Comparison of ENCODE assay signal across 8 cellular contexts in genomic region chr2:207529330-207530159, GRCh38. TPM values are rescaled to one million over a fixed set of nuclear protein-coding genes. Genes with fewer than 3 reads are reported as not detected.
DNase-seq lines count a peak whose midpoint lies in the region; ATAC-seq and TF ChIP-seq lines count a peak whose summit lies in the region.

Gene CREB1 (plus strand): TSS chr2:207529962. CDS start chr2:207555636, 25,674 bp downstream.

- under 1% methylated on average over 92 of the region's 92 CpGs for WGBS in liver

- H3K9me3 ChIP-seq in liver (ENCODE audit: control insufficient read depth in 4 of 4, low read length in 3 of 4) = no peaks in the 10 kb centered on the region

- peaks cover 8 to 30% (median 22%) of the 10 kb centered on the region in 4 donors for H3K4me1 ChIP-seq in liver (ENCODE audit: control insufficient read depth in 4 of 4, insufficient read depth in 4 of 4, low read length in 3 of 4)

- ATAC-seq in GM19395 (IDR thresholded peaks at IDR 0.05; ENCODE audit: unreplicated experiment) (peak; percentile 84), HG03565 (IDR thresholded peaks at IDR 0.05; ENCODE audit: unreplicated experiment) (peak; percentile 73)

- DNase-seq in NCI-H774 (lab: John Stamatoyannopoulos, UW) (peak; percentile 94), dermis blood vessel endothelial cell (peak; percentile 99)
- peak; percentile 99 to 100 for DNase-seq in activated CD4-positive, alpha-beta T cell treated with anti-CD3 and anti-CD28 coated beads, Interleukin-2, amount 50 U/mL, for 4 hours
- peak; percentile 100 for DNase-seq in stimulated activated CD4-positive, alpha-beta T cell treated with anti-CD3 and anti-CD28 coated beads, Interleukin-4, amount 100 ng/mL, for 24 hours

- TF ChIP-seq CTCF in C4-2B (conservative IDR thresholded peaks at IDR 0.05) (no peak; the same call in 1 of the 2 replicates), liver (IDR thresholded peaks at IDR 0.05; ENCODE audit: low read depth, low read length, missing input control) (no peak)

- H3K36me3 ChIP-seq in liver (ENCODE audit: control insufficient read depth in 4 of 4, insufficient read depth in 3 of 4, low read depth in 1 of 4, low read length in 3 of 4) = no peaks in the 10 kb centered on the region

- H3K4me3 ChIP-seq in liver (ENCODE audit: low read depth in 1 of 3, low read length in 3 of 3) = peak within 1 kb of the TSS; percentile 88 to 99 (median 95)

- peak within 1 kb of the TSS; percentile 95 to 97 for H3K9ac ChIP-seq in liver (ENCODE audit: low read depth in 1 of 2, low read length in 2 of 2)

- H3K27ac ChIP-seq in C4-2B (peak within 1 kb of the TSS; percentile 93), liver (ENCODE audit: low read depth in 1 of 2, low read length in 2 of 2) (peak within 1 kb of the TSS; percentile 91 to 95)

- TF ChIP-seq RAD21 in liver (IDR thresholded peaks at IDR 0.05) = peak in 1 of 2 donors; percentile 8

- H3K27me3 ChIP-seq in liver (ENCODE audit: control insufficient read depth in 4 of 4, insufficient read depth in 4 of 4, low read length in 3 of 4) = no peaks in the 10 kb centered on the region

TF ChIP-seq in liver, 16 proteins besides CTCF, POLR2A, EP300 and RAD21:
- no peak for TF ChIP-seq RXRA (IDR thresholded peaks at IDR 0.05)
- TF ChIP-seq TAF1 (conservative IDR thresholded peaks at IDR 0.05) = peak; percentile 75
- TF ChIP-seq ATF3 (IDR thresholded peaks at IDR 0.05) = no peak
- TF ChIP-seq GABPA (IDR thresholded peaks at IDR 0.05 in 1 of 2, conservative IDR thresholded peaks at IDR 0.05 in 1 of 2) = peak; percentile 19 to 38
- TF ChIP-seq YY1 (IDR thresholded peaks at IDR 0.05) = no peak
- TF ChIP-seq JUND (IDR thresholded peaks at IDR 0.05) = no peak
- TF ChIP-seq HNF4A (conservative IDR thresholded peaks at IDR 0.05) = peak in 1 of 2 donors; percentile 10
- TF ChIP-seq NR2F2 (IDR thresholded peaks at IDR 0.05) = no peak
- peak; percentile 84 to 93 for TF ChIP-seq EGR1 (IDR thresholded peaks at IDR 0.05; ENCODE audit: low read depth in 2 of 2)
- TF ChIP-seq REST (IDR thresholded peaks at IDR 0.05) = peak; percentile 30
- TF ChIP-seq ZBTB33 (IDR thresholded peaks at IDR 0.05) = no peak
- no peak for TF ChIP-seq FOXA2 (IDR thresholded peaks at IDR 0.05)
- TF ChIP-seq HNF4G (IDR thresholded peaks at IDR 0.05) = peak; percentile 74
- TF ChIP-seq SP1 (IDR thresholded peaks at IDR 0.05) = peak; percentile 39
- peak; percentile 11 for TF ChIP-seq FOXA1 (IDR thresholded peaks at IDR 0.05)
- TF ChIP-seq MAX (IDR thresholded peaks at IDR 0.05) = no peak

RNA-seq across cellular contexts. Expression of gene CREB1, which starts in this region (rescaled TPM):
- total RNA-seq in dermis blood vessel endothelial cell (51.5 and 56.2 TPM in 2 replicates), liver (10 to 100 TPM; 18.8 to 24.4 TPM)
- polyA plus RNA-seq in liver = 10 to 100 TPM in 1 of 2 donors, 1 to 10 TPM in 1; 4.4 to 10.2 TPM

Comparison
In these comparisons a context has a peak if more than half of its experiments do, and no peak if none do; other contexts are left out.
1. Peak in every context shown above with its lines: DNase-seq, ATAC-seq, H3K4me3 ChIP-seq and H3K27ac ChIP-seq.